ENCODE assay signal across 9 cellular contexts in the genomic region with DNA sequence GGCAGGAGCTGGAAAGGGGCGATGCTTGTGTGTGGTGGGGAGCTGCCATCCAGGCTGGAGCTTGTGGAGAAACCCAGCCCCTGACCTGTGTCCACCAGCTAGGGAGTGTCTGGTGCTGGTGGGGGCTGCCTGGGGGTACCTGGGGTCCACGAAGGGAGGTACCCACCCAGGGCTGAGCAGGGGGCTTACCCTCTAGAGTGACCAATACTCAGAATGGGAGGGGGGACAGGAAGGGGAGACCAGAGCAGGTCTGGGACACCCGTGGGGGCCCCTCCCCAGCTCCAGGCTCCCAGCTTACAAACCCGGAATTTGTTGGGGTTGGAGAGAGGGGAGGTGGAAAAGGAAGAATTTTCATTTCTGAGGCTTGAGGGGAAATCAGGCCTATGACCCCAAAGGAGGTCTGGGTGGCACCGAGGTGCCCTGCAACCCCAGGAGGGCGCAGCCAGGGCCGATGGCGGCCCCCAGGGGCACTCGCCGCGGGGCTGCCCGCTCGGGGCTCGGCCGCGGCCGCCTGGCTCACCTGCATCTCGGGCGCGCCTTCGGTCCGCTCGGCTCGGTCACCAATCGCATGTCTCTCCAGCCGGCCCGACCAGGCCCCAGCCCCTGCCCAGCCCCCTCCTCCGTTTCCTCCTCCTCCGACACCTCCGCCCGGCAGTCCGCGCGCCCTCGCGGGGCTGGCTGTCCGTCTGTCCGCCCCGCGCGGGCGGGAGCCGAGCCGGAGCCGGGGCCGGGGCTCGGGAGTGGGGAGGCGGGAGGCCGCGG. TPM values are rescaled to one million over a fixed set of nuclear protein-coding genes. Genes with fewer than 3 reads are reported as not detected.
DNase-seq lines count a peak whose midpoint lies in the region; ATAC-seq and TF ChIP-seq lines count a peak whose summit lies in the region.
"Had no signal": no experiment of that assay in that cellular context is flagged by ENCODE, and none has a peak within 500 bp of the region (broad histone marks: within the 10 kb centered on the region; RNA-seq: fewer than 3 reads in every experiment).

No MANE protein-coding gene starts in this region.

- H3K4me2 ChIP-seq in BLaER1 (peak overlapping the region; percentile 96), parathyroid adenoma (ENCODE audit: low read length) (peak overlapping the region; percentile 74)

- H3K4me3 ChIP-seq in BLaER1 (peak overlapping the region; percentile 65), parathyroid adenoma (ENCODE audit: low read depth, low read length) (peak overlapping the region; percentile 23)

- intact Hi-C loops in left ventricle myocardium superior (cut with micrococcal nuclease) = no loop called here

- no peak for ATAC-seq in left ventricle myocardium superior
- no peak for ATAC-seq in GM21529 (IDR thresholded peaks at IDR 0.05; ENCODE audit: unreplicated experiment)

- H3K36me3 ChIP-seq in BLaER1 (no peaks in the 10 kb centered on the region), parathyroid adenoma (ENCODE audit: control insufficient read depth, insufficient read depth, low read length) (no peaks in the 10 kb centered on the region)

- H3K27me3 ChIP-seq in BLaER1 = peaks cover 92% of the 10 kb centered on the region
- H3K27me3 ChIP-seq in parathyroid adenoma (ENCODE audit: control insufficient read depth, insufficient read depth, low read length) = no peaks in the 10 kb centered on the region

- no peak for TF ChIP-seq CTCF in parathyroid adenoma (IDR thresholded peaks at IDR 0.05)

- peak; percentile 44 for DNase-seq in left ventricle myocardium superior
- no peak for DNase-seq in NCI-H2029 treated with DMSO at 0.1 percent for 48 hours (lab: John Stamatoyannopoulos, UW)
- DNase-seq in NCI-H774 (lab: John Stamatoyannopoulos, UW) = no peak
- DNase-seq in GM19238 (ENCODE audit: insufficient read length, low spot score) = no peak
- DNase-seq: activated gamma-delta T cell treated with Interleukin-2 at 50 U/mL for 16 hours had no signal

- peaks cover 58% of the 10 kb centered on the region for H4K20me1 ChIP-seq in BLaER1

- peaks cover 28% of the 10 kb centered on the region; the same call in 1 of the 2 replicates for H3K4me1 ChIP-seq in BLaER1
- no peaks in the 10 kb centered on the region for H3K4me1 ChIP-seq in parathyroid adenoma

- H3K79me2 ChIP-seq in parathyroid adenoma = no peaks in the 10 kb centered on the region

- no peak overlapping the region for H3K27ac ChIP-seq in BLaER1
- H3K27ac ChIP-seq in parathyroid adenoma = no peak overlapping the region

- H2AFZ ChIP-seq in parathyroid adenoma = peak overlapping the region; percentile 38

- H3K9me3 ChIP-seq in BLaER1 = no peaks in the 10 kb centered on the region
- H3K9me3 ChIP-seq in parathyroid adenoma (ENCODE audit: control insufficient read depth, low read length) = no peaks in the 10 kb centered on the region

- H3K9ac ChIP-seq in BLaER1 = no peak overlapping the region
- no peak overlapping the region for H3K9ac ChIP-seq in parathyroid adenoma

TF ChIP-seq in PFSK-1, 5 proteins besides CTCF, POLR2A, EP300 and RAD21:
- TF ChIP-seq, protein P1, sequence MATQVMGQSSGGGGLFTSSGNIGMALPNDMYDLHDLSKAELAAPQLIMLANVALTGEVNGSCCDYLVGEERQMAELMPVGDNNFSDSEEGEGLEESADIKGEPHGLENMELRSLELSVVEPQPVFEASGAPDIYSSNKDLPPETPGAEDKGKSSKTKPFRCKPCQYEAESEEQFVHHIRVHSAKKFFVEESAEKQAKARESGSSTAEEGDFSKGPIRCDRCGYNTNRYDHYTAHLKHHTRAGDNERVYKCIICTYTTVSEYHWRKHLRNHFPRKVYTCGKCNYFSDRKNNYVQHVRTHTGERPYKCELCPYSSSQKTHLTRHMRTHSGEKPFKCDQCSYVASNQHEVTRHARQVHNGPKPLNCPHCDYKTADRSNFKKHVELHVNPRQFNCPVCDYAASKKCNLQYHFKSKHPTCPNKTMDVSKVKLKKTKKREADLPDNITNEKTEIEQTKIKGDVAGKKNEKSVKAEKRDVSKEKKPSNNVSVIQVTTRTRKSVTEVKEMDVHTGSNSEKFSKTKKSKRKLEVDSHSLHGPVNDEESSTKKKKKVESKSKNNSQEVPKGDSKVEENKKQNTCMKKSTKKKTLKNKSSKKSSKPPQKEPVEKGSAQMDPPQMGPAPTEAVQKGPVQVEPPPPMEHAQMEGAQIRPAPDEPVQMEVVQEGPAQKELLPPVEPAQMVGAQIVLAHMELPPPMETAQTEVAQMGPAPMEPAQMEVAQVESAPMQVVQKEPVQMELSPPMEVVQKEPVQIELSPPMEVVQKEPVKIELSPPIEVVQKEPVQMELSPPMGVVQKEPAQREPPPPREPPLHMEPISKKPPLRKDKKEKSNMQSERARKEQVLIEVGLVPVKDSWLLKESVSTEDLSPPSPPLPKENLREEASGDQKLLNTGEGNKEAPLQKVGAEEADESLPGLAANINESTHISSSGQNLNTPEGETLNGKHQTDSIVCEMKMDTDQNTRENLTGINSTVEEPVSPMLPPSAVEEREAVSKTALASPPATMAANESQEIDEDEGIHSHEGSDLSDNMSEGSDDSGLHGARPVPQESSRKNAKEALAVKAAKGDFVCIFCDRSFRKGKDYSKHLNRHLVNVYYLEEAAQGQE (IDR thresholded peaks at IDR 0.05; ENCODE audit: insufficient read depth in 1 of 2, low read depth in 2 of 2, low read length in 2 of 2) = no peak
- peak; percentile 7 for TF ChIP-seq FOXP2 (optimal IDR thresholded peaks at IDR 0.05; ENCODE audit: borderline replicate concordance, extremely low read depth, extremely low read length, insufficient read depth)

RNA-seq across cellular contexts. Expression of a gene that starts 0.7 kb away (rescaled TPM):
- polyA plus RNA-seq in PFSK-1 (2012; ENCODE audit: insufficient read length, low read depth) = 211 TPM
- total RNA-seq in left ventricle myocardium superior = 1.7 TPM
